Comparison of ENCODE assay signal across 21 cellular contexts in the genomic region with DNA sequence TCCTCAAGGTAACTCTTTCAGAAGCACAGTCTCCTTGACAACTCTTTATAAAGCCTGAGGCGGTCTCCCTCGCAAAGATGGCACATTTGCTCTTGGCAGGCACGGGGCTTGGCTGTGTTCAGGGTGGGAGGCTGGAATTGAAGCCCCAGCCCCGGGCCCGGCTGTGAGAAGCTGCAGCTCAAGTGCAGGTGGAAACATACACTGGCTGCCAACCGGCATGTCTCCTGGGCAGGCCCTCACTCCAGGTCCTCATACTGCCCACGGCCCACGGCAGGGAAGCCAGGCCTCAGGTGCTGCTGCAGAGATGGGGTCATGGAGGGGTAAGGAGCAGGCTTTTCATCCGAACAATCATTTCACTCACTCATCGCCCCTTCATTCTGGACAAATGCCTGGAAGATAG.
DNase-seq lines count a peak whose midpoint lies in the region; ATAC-seq and TF ChIP-seq lines count a peak whose summit lies in the region.
"Had no signal": no experiment of that assay in that cellular context is flagged by ENCODE, and none has a peak within 500 bp of the region (broad histone marks: within the 10 kb centered on the region; RNA-seq: fewer than 3 reads in every experiment).

No MANE protein-coding gene starts in this region.

- no peak overlapping the region for H3K4me2 ChIP-seq in neuronal stem cell (ENCODE audit: insufficient read depth, low read length, poor library complexity, severe bottlenecking)
- H3K4me2 ChIP-seq: A549 had no signal

- H3K27me3 Mint-ChIP-seq in brain = no peaks in the 10 kb centered on the region
- no peaks in the 10 kb centered on the region for H3K27me3 Mint-ChIP-seq in T-cell
- H3K27me3 Mint-ChIP-seq in activated CD4-positive, alpha-beta memory T cell treated with anti-CD3 and anti-CD28 coated beads, Interleukin-2, amount 10 ng/mL, durations not matched to agents 7 days and 5 days = no peaks in the 10 kb centered on the region
- H3K27me3 Mint-ChIP-seq: CD4-positive, CD25-positive, alpha-beta regulatory T cell had no signal

- no peaks in the 10 kb centered on the region for H3K9me3 Mint-ChIP-seq in activated naive CD4-positive, alpha-beta T cell treated with anti-CD3 and anti-CD28 coated beads, Interleukin-2, amount 50 U/mL, for 72 hours
- H3K9me3 Mint-ChIP-seq in brain = peaks cover 0 to 46% (median 4%) of the 10 kb centered on the region in 5 experiments
- no peaks in the 10 kb centered on the region for H3K9me3 Mint-ChIP-seq in T-cell
- H3K9me3 Mint-ChIP-seq in activated CD4-positive, alpha-beta memory T cell treated with anti-CD3 and anti-CD28 coated beads, Interleukin-2, amount 10 ng/mL, durations not matched to agents 7 days and 5 days = peaks cover 2% of the 10 kb centered on the region
- H3K9me3 Mint-ChIP-seq: CD8-positive, alpha-beta T cell had no signal

- no peak for ATAC-seq in activated naive CD4-positive, alpha-beta T cell treated with anti-CD3 and anti-CD28 coated beads, Interleukin-2, amount 50 U/mL, for 72 hours
- ATAC-seq in T-cell (replicated peaks in 1 of 4) = no peak
- ATAC-seq: A549; CD8-positive, alpha-beta T cell had no signal

- H2AFZ ChIP-seq in neuronal stem cell (ENCODE audit: low read length) = no peak overlapping the region
- H2AFZ ChIP-seq: GM23248 had no signal

- no peak overlapping the region for H2BK12ac ChIP-seq in neuronal stem cell (ENCODE audit: low read length)

- no peak overlapping the region for H3K23ac ChIP-seq in neuronal stem cell (ENCODE audit: low read depth, low read length, poor library complexity)

- no peak for DNase-seq in activated naive CD4-positive, alpha-beta T cell treated with anti-CD3 and anti-CD28 coated beads, Interleukin-2, amount 50 U/mL, for 72 hours (ENCODE audit: low spot score in 2 of 2)
- no peak for DNase-seq in activated naive CD4-positive, alpha-beta T cell treated with Interleukin-2 at 50 U/mL for 16 hours
- DNase-seq in neuronal stem cell (ENCODE audit: low spot score) (no peak), T-cell (no peak)
- DNase-seq in activated CD4-positive, alpha-beta memory T cell treated with anti-CD3 and anti-CD28 coated beads, Interleukin-2, amount 10 ng/mL, durations not matched to agents 7 days and 5 days = no peak
- no peak for DNase-seq in stimulated activated naive CD4-positive, alpha-beta T cell treated with Interleukin-2 at 50 U/mL for 16 hours (lab: John Stamatoyannopoulos, UW)
- DNase-seq: 8988T; ACHN; AML-193; BE2C; Caco-2; CD4-positive, CD25-positive, alpha-beta regulatory T cell; CD8-positive, alpha-beta T cell; DMS153; DND-41; GM23248; HFFc6 had no signal

- POLR2A ChIA-PET in T-cell (lab: Charles Lee) = no interaction called here
- POLR2A ChIA-PET in activated CD4-positive, alpha-beta memory T cell treated with anti-CD3 and anti-CD28 coated beads, Interleukin-2, amount 10 ng/mL, durations not matched to agents 7 days and 5 days (lab: Charles Lee) = no interaction called here

- H3K4me3 ChIP-seq in neuronal stem cell (ENCODE audit: low read length in 2 of 2) = no peak overlapping the region
- H3K4me3 ChIP-seq: A549, GM23248, HAP-1 had no signal

- no peak overlapping the region for H4K8ac ChIP-seq in neuronal stem cell (ENCODE audit: low read depth, low read length)

- H3K4me1 Mint-ChIP-seq in brain (peaks cover 48% of the 10 kb centered on the region), T-cell (peaks cover 0 to 5% (median 0%) of the 10 kb centered on the region in 3 donors)
- H3K4me1 Mint-ChIP-seq in activated CD4-positive, alpha-beta memory T cell treated with anti-CD3 and anti-CD28 coated beads, Interleukin-2, amount 10 ng/mL, durations not matched to agents 7 days and 5 days = no peaks in the 10 kb centered on the region
- H3K4me1 Mint-ChIP-seq: CD4-positive, CD25-positive, alpha-beta regulatory T cell had no signal

- H4K91ac ChIP-seq in neuronal stem cell (ENCODE audit: low read depth, low read length, poor library complexity) = no peak overlapping the region

- no peaks in the 10 kb centered on the region for H3K36me3 ChIP-seq in neuronal stem cell (replicated peaks in 1 of 2; ENCODE audit: control insufficient read depth in 2 of 2, insufficient read depth in 2 of 2, low read length in 2 of 2)
- H3K36me3 ChIP-seq: BE2C, HAP-1 had no signal

- H3K4me3 Mint-ChIP-seq in brain (no peak overlapping the region), T-cell (no peak overlapping the region)
- no peak overlapping the region for H3K4me3 Mint-ChIP-seq in activated CD4-positive, alpha-beta memory T cell treated with anti-CD3 and anti-CD28 coated beads, Interleukin-2, amount 10 ng/mL, durations not matched to agents 7 days and 5 days
- H3K4me3 Mint-ChIP-seq: CD4-positive, CD25-positive, alpha-beta regulatory T cell; CD8-positive, alpha-beta T cell; HFFc6 had no signal

- no peaks in the 10 kb centered on the region for H3K27me3 ChIP-seq in neuronal stem cell (ENCODE audit: control insufficient read depth in 3 of 3, insufficient read depth in 3 of 3, low read depth in 1 of 3, low read length in 3 of 3)
- H3K27me3 ChIP-seq: BE2C had no signal

- H3K27ac Mint-ChIP-seq in activated naive CD4-positive, alpha-beta T cell treated with anti-CD3 and anti-CD28 coated beads, Interleukin-2, amount 50 U/mL, for 72 hours = peak overlapping the region; percentile 60 to 69
- H3K27ac Mint-ChIP-seq in brain (peak overlapping the region in 3 of 5 experiments; percentile 26 to 85 (median 41)), T-cell (no peak overlapping the region)
- no peak overlapping the region for H3K27ac Mint-ChIP-seq in activated CD4-positive, alpha-beta memory T cell treated with anti-CD3 and anti-CD28 coated beads, Interleukin-2, amount 10 ng/mL, durations not matched to agents 7 days and 5 days
- H3K27ac Mint-ChIP-seq: CD4-positive, CD25-positive, alpha-beta regulatory T cell; CD8-positive, alpha-beta T cell; HFFc6 had no signal

- peak overlapping the region; percentile 53 for H3K18ac ChIP-seq in neuronal stem cell (ENCODE audit: low read length)

- CTCF ChIA-PET in T-cell (lab: Charles Lee) = no interaction called here
- CTCF ChIA-PET in activated CD4-positive, alpha-beta memory T cell treated with anti-CD3 and anti-CD28 coated beads, Interleukin-2, amount 10 ng/mL, durations not matched to agents 7 days and 5 days (lab: Charles Lee) = no interaction called here

- H3K36me3 Mint-ChIP-seq in activated naive CD4-positive, alpha-beta T cell treated with anti-CD3 and anti-CD28 coated beads, Interleukin-2, amount 50 U/mL, for 72 hours = no peaks in the 10 kb centered on the region
- H3K36me3 Mint-ChIP-seq in brain (no peaks in the 10 kb centered on the region), T-cell (no peaks in the 10 kb centered on the region)
- H3K36me3 Mint-ChIP-seq in activated CD4-positive, alpha-beta memory T cell treated with anti-CD3 and anti-CD28 coated beads, Interleukin-2, amount 10 ng/mL, durations not matched to agents 7 days and 5 days (ENCODE audit: low read depth) = no peaks in the 10 kb centered on the region
- H3K36me3 Mint-ChIP-seq: CD4-positive, CD25-positive, alpha-beta regulatory T cell; CD8-positive, alpha-beta T cell had no signal

- H3K79me1 ChIP-seq in neuronal stem cell (ENCODE audit: low read depth, low read length) = no peaks in the 10 kb centered on the region

- peak overlapping the region; percentile 19 for H2BK15ac ChIP-seq in neuronal stem cell (ENCODE audit: low read length)

- H3K4me1 ChIP-seq in neuronal stem cell (ENCODE audit: control insufficient read depth in 2 of 2, insufficient read depth in 1 of 2, low read depth in 1 of 2, low read length in 2 of 2) = no peaks in the 10 kb centered on the region
- H3K4me1 ChIP-seq: A549, BE2C, Caco-2, HAP-1 had no signal

- no peak overlapping the region for H3K14ac ChIP-seq in neuronal stem cell (ENCODE audit: low read length)

- no peak overlapping the region for H2BK5ac ChIP-seq in neuronal stem cell (ENCODE audit: low read length)

- peak overlapping the region; percentile 40 for H2AK5ac ChIP-seq in neuronal stem cell (ENCODE audit: low read depth, low read length)

- WGBS in neuronal stem cell (ENCODE audit: extremely low coverage in 2 of 2, insufficient read length in 2 of 2, insufficient replicate concordance in 1 of 2), 2 donors = no CpG with 5 or more reads among the region's 10 CpGs

- H3K4ac ChIP-seq in neuronal stem cell (ENCODE audit: low read length) = peak overlapping the region; percentile 31

- peaks cover 0 to 4% of the 10 kb centered on the region in 2 donors for H3K9me3 ChIP-seq in neuronal stem cell (replicated peaks in 1 of 2; ENCODE audit: control insufficient read depth in 2 of 2, insufficient read depth in 1 of 2, low read depth in 1 of 2, low read length in 2 of 2)
- H3K9me3 ChIP-seq: A549, BE2C, Caco-2, HAP-1 had no signal

- peak overlapping the region; percentile 75 for H2BK120ac ChIP-seq in neuronal stem cell (ENCODE audit: low read depth, low read length)

- no peak overlapping the region for H3K27ac ChIP-seq in neuronal stem cell (replicated peaks; ENCODE audit: low read length)
- H3K27ac ChIP-seq: A549, C4-2B, GM23248 had no signal

- no peak for TF ChIP-seq CTCF in brain (conservative IDR thresholded peaks at IDR 0.05)

- no peak overlapping the region for H3K9ac ChIP-seq in neuronal stem cell (ENCODE audit: low read depth, low read length, poor library complexity)
- H3K9ac ChIP-seq: GM23248 had no signal

Comparison
In these comparisons a context has a peak if more than half of its experiments do, and no peak if none do; other contexts are left out.
1. H3K27ac Mint-ChIP-seq: peak in activated naive CD4-positive, alpha-beta T cell treated with anti-CD3 and anti-CD28 coated beads, Interleukin-2, amount 50 U/mL, for 72 hours (2 of 2) and brain (3 of 5); none in T-cell (0 of 2) and activated CD4-positive, alpha-beta memory T cell treated with anti-CD3 and anti-CD28 coated beads, Interleukin-2, amount 10 ng/mL, durations not matched to agents 7 days and 5 days (single experiment).